In genomic region chr11:117189191-117189940, GRCh38 we compare ENCODE assay signal across 8 cellular contexts. TPM values are rescaled to one million over a fixed set of nuclear protein-coding genes. Genes with fewer than 3 reads are reported as not detected.
DNase-seq lines count a peak whose midpoint lies in the region; ATAC-seq and TF ChIP-seq lines count a peak whose summit lies in the region.
"Had no signal": no experiment of that assay in that cellular context is flagged by ENCODE, and none has a peak within 500 bp of the region (broad histone marks: within the 10 kb centered on the region; RNA-seq: fewer than 3 reads in every experiment).

No MANE protein-coding gene starts in this region.

- H3K36me3 Mint-ChIP-seq in endodermal cell (ENCODE audit: low read depth) = peaks cover 26% of the 10 kb centered on the region
- H3K36me3 Mint-ChIP-seq in activated naive CD4-positive, alpha-beta T cell treated with anti-CD3 and anti-CD28 coated beads, Interleukin-2, amount 10 ng/mL, durations not matched to agents 7 days and 5 days = peaks cover 2% of the 10 kb centered on the region

- H3K27ac ChIP-seq in endodermal cell (ENCODE audit: low read depth, low read length) = no peak overlapping the region
- peak overlapping the region; percentile 11 for H3K27ac ChIP-seq in stomach smooth muscle (ENCODE audit: low read length)

- H3K9ac ChIP-seq in endodermal cell (ENCODE audit: extremely low read depth, low read length, poor library complexity, severe bottlenecking) (no peak overlapping the region), stomach smooth muscle (ENCODE audit: low read length in 2 of 2) (no peak overlapping the region)

- ATAC-seq in GM19395 (IDR thresholded peaks at IDR 0.05; ENCODE audit: unreplicated experiment) = peak; percentile 78
- ATAC-seq in HG03175 (IDR thresholded peaks at IDR 0.05; ENCODE audit: unreplicated experiment) = peak; percentile 55
- no peak for ATAC-seq in HG03439 (IDR thresholded peaks at IDR 0.05; ENCODE audit: unreplicated experiment)

- no peak overlapping the region for H3K4me3 Mint-ChIP-seq in endodermal cell
- no peak overlapping the region for H3K4me3 Mint-ChIP-seq in activated naive CD4-positive, alpha-beta T cell treated with anti-CD3 and anti-CD28 coated beads, Interleukin-2, amount 10 ng/mL, durations not matched to agents 7 days and 5 days

- no peaks in the 10 kb centered on the region for H3K27me3 Mint-ChIP-seq in endodermal cell (ENCODE audit: insufficient read depth)
- no peaks in the 10 kb centered on the region for H3K27me3 Mint-ChIP-seq in activated naive CD4-positive, alpha-beta T cell treated with anti-CD3 and anti-CD28 coated beads, Interleukin-2, amount 10 ng/mL, durations not matched to agents 7 days and 5 days

- H3K9me3 Mint-ChIP-seq in endodermal cell = no peaks in the 10 kb centered on the region
- no peaks in the 10 kb centered on the region for H3K9me3 Mint-ChIP-seq in activated naive CD4-positive, alpha-beta T cell treated with anti-CD3 and anti-CD28 coated beads, Interleukin-2, amount 10 ng/mL, durations not matched to agents 7 days and 5 days

- CTCF ChIA-PET in activated naive CD4-positive, alpha-beta T cell treated with anti-CD3 and anti-CD28 coated beads, Interleukin-2, amount 10 ng/mL, durations not matched to agents 7 days and 5 days (lab: Charles Lee) = no interaction called here

- 94 to 97% methylated on average over 21 to 22 of the region's 22 CpGs for WGBS in endodermal cell (ENCODE audit: insufficient coverage in 1 of 2, insufficient read length in 1 of 2), 2 experiments

- peaks cover 12% of the 10 kb centered on the region for H3K36me3 ChIP-seq in endodermal cell (ENCODE audit: control insufficient read depth, insufficient read depth, low read length)
- H3K36me3 ChIP-seq in stomach smooth muscle (ENCODE audit: control insufficient read depth in 2 of 2, insufficient read depth in 2 of 2, low read length in 2 of 2) = peaks cover 54 to 58% of the 10 kb centered on the region in 2 donors

- no peaks in the 10 kb centered on the region for H3K27me3 ChIP-seq in endodermal cell (ENCODE audit: control insufficient read depth, insufficient read depth, low read length, poor library complexity, severe bottlenecking)
- no peaks in the 10 kb centered on the region for H3K27me3 ChIP-seq in stomach smooth muscle (ENCODE audit: control insufficient read depth in 1 of 2, insufficient read depth in 2 of 2, low read length in 2 of 2)

- no peak for TF ChIP-seq CTCF in endodermal cell (conservative IDR thresholded peaks at IDR 0.05)

- H3K4me3 ChIP-seq in endodermal cell (ENCODE audit: low read length) (no peak overlapping the region), stomach smooth muscle (ENCODE audit: low read length in 2 of 2) (no peak overlapping the region)

- no peaks in the 10 kb centered on the region for H3K9me3 ChIP-seq in endodermal cell (ENCODE audit: control insufficient read depth, low read length)
- H3K9me3 ChIP-seq in stomach smooth muscle (ENCODE audit: control insufficient read depth in 2 of 2, low read length in 2 of 2) = no peaks in the 10 kb centered on the region

- H3K4me1 ChIP-seq in endodermal cell (ENCODE audit: control insufficient read depth, insufficient read depth, low read length) = no peaks in the 10 kb centered on the region
- H3K4me1 ChIP-seq in stomach smooth muscle (ENCODE audit: control insufficient read depth, insufficient read depth, low read length) = peaks cover 4% of the 10 kb centered on the region

- no peaks in the 10 kb centered on the region for H3K4me1 Mint-ChIP-seq in endodermal cell
- H3K4me1 Mint-ChIP-seq in activated naive CD4-positive, alpha-beta T cell treated with anti-CD3 and anti-CD28 coated beads, Interleukin-2, amount 10 ng/mL, durations not matched to agents 7 days and 5 days = peaks cover 9% of the 10 kb centered on the region

- H3K27ac Mint-ChIP-seq in endodermal cell = no peak overlapping the region
- H3K27ac Mint-ChIP-seq in activated naive CD4-positive, alpha-beta T cell treated with anti-CD3 and anti-CD28 coated beads, Interleukin-2, amount 10 ng/mL, durations not matched to agents 7 days and 5 days = no peak overlapping the region

- peak; percentile 32 for DNase-seq in endodermal cell
- DNase-seq in activated naive CD4-positive, alpha-beta T cell treated with anti-CD3 and anti-CD28 coated beads, Interleukin-2, amount 10 ng/mL, durations not matched to agents 7 days and 5 days = no peak
- DNase-seq in dermis blood vessel endothelial cell = no peak
- DNase-seq: effector memory CD4-positive, alpha-beta T cell had no signal

RNA-seq across cellular contexts. Expression of gene TAGLN, which starts 9.8 kb away (rescaled TPM):
- total RNA-seq in endodermal cell (100 to 1,000 TPM; 228 to 412 TPM), dermis blood vessel endothelial cell (11.4 and 31.3 TPM in 2 replicates)
- polyA plus RNA-seq in endodermal cell (2013, experiment 1 of 2) = 375 TPM
- polyA plus RNA-seq in endodermal cell (2013, experiment 2 of 2) = 542 TPM

RNA-seq across cellular contexts. Expression of gene SIDT2, which starts 10.8 kb away (rescaled TPM):
- total RNA-seq in endodermal cell (10 to 100 TPM; 39.3 to 43.0 TPM), dermis blood vessel endothelial cell (10.4 and 19.5 TPM in 2 replicates)
- 23.7 TPM for polyA plus RNA-seq in endodermal cell (2013, experiment 1 of 2)
- 21.9 TPM for polyA plus RNA-seq in endodermal cell (2013, experiment 2 of 2)

RNA-seq across cellular contexts. Expression of gene PCSK7, which starts 42.5 kb away (rescaled TPM):
- total RNA-seq in endodermal cell (10 to 100 TPM; 56.5 to 58.6 TPM), dermis blood vessel endothelial cell (54.1 and 63.5 TPM in 2 replicates)
- polyA plus RNA-seq in endodermal cell (2013, experiment 1 of 2) = 27.4 TPM
- 21.1 TPM for polyA plus RNA-seq in endodermal cell (2013, experiment 2 of 2)

RNA-seq across cellular contexts. Expression of gene RNF214, which starts 43.1 kb away (rescaled TPM):
- total RNA-seq in endodermal cell (10 to 100 TPM; 46.4 to 51.1 TPM), dermis blood vessel endothelial cell (10.6 and 12.3 TPM in 2 replicates)
- polyA plus RNA-seq in endodermal cell (2013, experiment 1 of 2) = 35.7 TPM
- 37.2 TPM for polyA plus RNA-seq in endodermal cell (2013, experiment 2 of 2)

RNA-seq across cellular contexts. Expression of gene PAFAH1B2, which starts 45.3 kb away (rescaled TPM):
- total RNA-seq in endodermal cell (100 to 1,000 TPM; 114 to 115 TPM), dermis blood vessel endothelial cell (231 and 325 TPM in 2 replicates)
- 70.0 TPM for polyA plus RNA-seq in endodermal cell (2013, experiment 1 of 2)
- 63.5 TPM for polyA plus RNA-seq in endodermal cell (2013, experiment 2 of 2)
